1 cellular context compared by ENCODE assay signal in genomic region chr6:75382634-75382900, GRCh38.
TF ChIP-seq lines count a peak whose summit lies in the region.

No MANE protein-coding gene starts in this region.

TF ChIP-seq in GM23338, 12 proteins besides CTCF, POLR2A, EP300 and RAD21 (continued from another document):
- no peak for TF ChIP-seq REST (IDR thresholded peaks at IDR 0.05; ENCODE audit: unreplicated experiment)
- TF ChIP-seq ZNF462 (CRISPR knock-in tag; IDR thresholded peaks at IDR 0.05): no peak
